8 cellular contexts compared by ENCODE assay signal in the genomic region with DNA sequence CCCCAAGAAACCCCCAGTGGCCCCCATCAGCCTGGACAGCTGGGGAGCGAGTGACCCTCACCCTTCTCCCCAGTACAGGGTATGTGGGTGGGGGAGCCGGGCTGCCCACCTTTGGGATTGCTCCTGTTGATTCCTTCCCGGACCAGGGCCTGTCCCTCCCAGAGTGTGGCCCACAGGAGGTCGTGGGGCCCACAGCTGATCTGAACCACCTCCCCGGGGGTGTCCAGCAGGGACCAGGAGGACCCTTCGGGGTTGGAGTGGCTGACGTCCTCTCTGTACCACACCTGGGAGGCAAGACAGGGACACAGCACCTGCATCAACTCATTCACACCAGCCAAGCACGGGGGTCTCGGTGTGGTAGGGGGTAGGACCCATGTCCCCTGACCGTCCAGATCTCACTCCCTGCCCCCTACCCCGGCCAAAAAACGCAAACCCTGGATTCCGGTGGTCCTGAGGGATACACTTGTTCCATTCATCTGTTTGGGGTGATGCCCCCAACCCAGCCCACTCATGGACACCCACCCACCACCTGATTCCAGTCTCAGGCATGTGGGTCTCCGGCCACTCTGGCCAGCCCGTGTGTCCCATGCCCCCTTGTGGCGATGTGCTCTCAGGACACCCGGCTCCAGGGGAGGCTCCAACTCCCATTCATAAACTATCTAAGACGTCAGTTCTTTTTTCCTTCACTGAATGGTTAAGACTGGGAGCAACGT. TPM values are rescaled to one million over a fixed set of nuclear protein-coding genes. Genes with fewer than 3 reads are reported as not detected.
DNase-seq lines count a peak whose midpoint lies in the region; ATAC-seq and TF ChIP-seq lines count a peak whose summit lies in the region.

No MANE protein-coding gene starts in this region.

- H3K9me3 Mint-ChIP-seq in activated B cell treated with CpG ODN at 0.5 μM for 24 hours, result no peaks in the 10 kb centered on the region

- no peak overlapping the region for H3K27ac Mint-ChIP-seq in activated B cell treated with CpG ODN at 0.5 μM for 24 hours

- no peak for TF ChIP-seq CTCF in activated B cell treated with CpG ODN at 0.5 μM for 24 hours (IDR thresholded peaks at IDR 0.05)
- TF ChIP-seq CTCF in retinal pigment epithelial cell (conservative IDR thresholded peaks at IDR 0.05; ENCODE audit: low read depth, low read length), result peak; percentile 90

- H3K36me3 Mint-ChIP-seq in activated B cell treated with CpG ODN at 0.5 μM for 24 hours (ENCODE audit: low read depth), result peaks cover 50% of the 10 kb centered on the region

- H3K27me3 Mint-ChIP-seq in activated B cell treated with CpG ODN at 0.5 μM for 24 hours, result no peaks in the 10 kb centered on the region

- H3K4me3 Mint-ChIP-seq in activated B cell treated with CpG ODN at 0.5 μM for 24 hours, result no peak overlapping the region

- POLR2A ChIA-PET in activated B cell treated with CpG ODN at 0.5 μM for 24 hours (lab: Charles Lee), result no interaction called here

- DNase-seq in 8988T, result peak; percentile 89
- peak; percentile 64 for DNase-seq in ELR (ENCODE audit: low read depth)
- DNase-seq in HT1080 (ENCODE audit: low read depth), result peak; percentile 30
- DNase-seq in activated B cell treated with CpG ODN at 0.5 μM for 24 hours, result no peak
- DNase-seq in globus pallidus (ENCODE audit: low spot score), result peak; percentile 22
- no peak for DNase-seq in retinal pigment epithelial cell (ENCODE audit: low read depth)
- DNase-seq in activated gamma-delta T cell treated with Interleukin-2 at 50 U/mL for 16 hours, result no peak

- H3K4me1 Mint-ChIP-seq in activated B cell treated with CpG ODN at 0.5 μM for 24 hours, result no peaks in the 10 kb centered on the region

- peak; percentile 71 for ATAC-seq in activated B cell treated with CpG ODN at 0.5 μM for 24 hours (ENCODE audit: low read depth)
- ATAC-seq in HG02870 (IDR thresholded peaks at IDR 0.05; ENCODE audit: unreplicated experiment), result no peak

- no peak overlapping the region for H3K4me3 ChIP-seq in retinal pigment epithelial cell (ENCODE audit: low read length)

- intact Hi-C loops in activated B cell treated with CpG ODN at 0.5 μM for 24 hours (cut with micrococcal nuclease), result loop anchor here (1.0 to 2.0 kb wide), 4 partner anchors 38 to 220 kb away; a partner anchor contains a TSS

- CTCF ChIA-PET in activated B cell treated with CpG ODN at 0.5 μM for 24 hours (lab: Charles Lee), result interaction anchor here (1.4 kb wide), 1 partner anchor 72 kb away, joined by 5 read pairs; no protein-coding TSS in a partner anchor

RNA-seq across cellular contexts. Expression of a gene that starts 10.9 kb away (rescaled TPM):
- 16.4 and 17.0 TPM in 2 replicates for total RNA-seq in HT1080 (2014; rRNA removed; shearing (Covaris generic))
- 6.7 and 8.4 TPM in 2 replicates for polyA plus RNA-seq in HT1080 (2015; cell fraction: cytosol; rRNA removed)
- polyA plus RNA-seq in HT1080 (2015; cell fraction: nucleus; rRNA removed), result 25.5 and 29.0 TPM in 2 replicates
- 24.6 and 34.5 TPM in 2 replicates for total RNA-seq in activated B cell treated with CpG ODN at 0.5 μM for 24 hours

RNA-seq across cellular contexts. Expression of a gene that starts 29.9 kb away (rescaled TPM):
- total RNA-seq in HT1080 (2014; rRNA removed; shearing (Covaris generic)), result not detected in 2 replicates
- not detected in 2 replicates for polyA plus RNA-seq in HT1080 (2015; cell fraction: cytosol; rRNA removed)
- not detected in 2 replicates for polyA plus RNA-seq in HT1080 (2015; cell fraction: nucleus; rRNA removed)
- total RNA-seq in activated B cell treated with CpG ODN at 0.5 μM for 24 hours, result 0.35 TPM in 1 of 2 replicates, not detected in the other

RNA-seq across cellular contexts. Expression of a gene that starts 40.4 kb away (rescaled TPM):
- total RNA-seq in HT1080 (2014; rRNA removed; shearing (Covaris generic)), result 86.4 and 131 TPM in 2 replicates
- 82.0 and 98.4 TPM in 2 replicates for polyA plus RNA-seq in HT1080 (2015; cell fraction: cytosol; rRNA removed)
- 23.1 and 24.0 TPM in 2 replicates for polyA plus RNA-seq in HT1080 (2015; cell fraction: nucleus; rRNA removed)
- total RNA-seq in activated B cell treated with CpG ODN at 0.5 μM for 24 hours, result 53.7 and 55.9 TPM in 2 replicates

Comparison
In these comparisons a context has a peak if more than half of its experiments do, and no peak if none do; other contexts are left out.
1. DNase-seq: peak in 8988T (single experiment), ELR (single experiment), HT1080 (single experiment) and globus pallidus (single experiment); none in activated B cell treated with CpG ODN at 0.5 μM for 24 hours (single experiment), retinal pigment epithelial cell (single experiment) and activated gamma-delta T cell treated with Interleukin-2 at 50 U/mL for 16 hours (single experiment).